ENCODE assay signal across 24 cellular contexts in the genomic region with DNA sequence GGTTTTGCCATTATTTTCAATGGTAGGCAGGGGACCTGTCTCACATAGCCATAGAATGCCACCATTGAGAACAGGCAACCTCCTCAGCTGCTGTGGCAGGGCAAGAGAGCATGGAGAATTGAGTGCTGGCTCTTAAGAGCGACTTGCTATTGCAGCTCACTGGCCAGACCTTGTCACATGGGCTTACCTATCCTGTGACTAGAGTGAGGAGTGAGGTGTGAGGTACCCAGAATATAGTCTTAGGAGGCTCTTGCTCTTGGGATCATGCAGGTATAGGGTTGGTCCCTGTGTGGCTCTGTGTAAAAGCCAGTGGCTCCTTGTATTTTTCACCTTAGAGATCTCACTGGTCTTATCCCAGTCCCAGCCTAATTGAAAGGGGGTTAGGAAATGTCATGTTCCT.
"Had no signal": no experiment of that assay in that cellular context is flagged by ENCODE, and none has a peak within 500 bp of the region (broad histone marks: within the 10 kb centered on the region; RNA-seq: fewer than 3 reads in every experiment).

No MANE protein-coding gene starts in this region.

- FAIRE-seq: keratinocyte had no signal

- H3K4me1 Mint-ChIP-seq: memory B cell, natural killer cell had no signal

- H3K27ac ChIP-seq: epithelial cell of prostate, esophagus muscularis mucosa, gastrocnemius medialis, left lung, lower lobe of right lung, spleen, stomach, thoracic aorta, transverse colon had no signal

- H3K27me3 Mint-ChIP-seq: effector memory CD8-positive, alpha-beta T cell; memory B cell; stimulated activated memory B cell treated with anti-CD40 and anti-IgM and Interleukin-4, amounts not matched to agents 10 μg/mL and 1 μg/mL and 100 μg/mL, for 72 hours had no signal

- H3K4me3 ChIP-seq: esophagus muscularis mucosa, gastrocnemius medialis, left lung, lower lobe of right lung, spleen, stomach, thoracic aorta, transverse colon had no signal

- H3K9me3 ChIP-seq: esophagus muscularis mucosa, gastrocnemius medialis, left lung, lower lobe of right lung, spleen, stomach, thoracic aorta, transverse colon had no signal

- H3K27me3 ChIP-seq: esophagus muscularis mucosa, gastrocnemius medialis, left lung, spleen, stomach, transverse colon had no signal

- ATAC-seq: effector memory CD8-positive, alpha-beta T cell; gastrocnemius medialis; left lung; lower lobe of right lung; natural killer cell; sciatic nerve; stimulated activated memory B cell treated with anti-CD40 and anti-IgM and Interleukin-4, amounts not matched to agents 10 μg/mL and 1 μg/mL and 100 μg/mL, for 72 hours had no signal

- H3K9me3 Mint-ChIP-seq: dendritic cell treated with granulocyte-macrophage colony-stimulating factor and Interleukin-4, amounts not matched to agents 40 ng/mL and 50 ng/mL, for 4 days; effector memory CD8-positive, alpha-beta T cell; memory B cell; mesothelial cell of epicardium; natural killer cell; neural crest cell; stimulated activated memory B cell treated with anti-CD40 and anti-IgM and Interleukin-4, amounts not matched to agents 10 μg/mL and 1 μg/mL and 100 μg/mL, for 72 hours had no signal

- H3K4me3 Mint-ChIP-seq: dendritic cell treated with granulocyte-macrophage colony-stimulating factor and Interleukin-4, amounts not matched to agents 40 ng/mL and 50 ng/mL, for 4 days; effector memory CD8-positive, alpha-beta T cell; memory B cell; mesothelial cell of epicardium; natural killer cell; neural crest cell; stimulated activated memory B cell treated with anti-CD40 and anti-IgM and Interleukin-4, amounts not matched to agents 10 μg/mL and 1 μg/mL and 100 μg/mL, for 72 hours had no signal

- DNase-seq: effector memory CD8-positive, alpha-beta T cell; gastrocnemius medialis; glutamatergic neuron; left lung; lower lobe of right lung; natural killer cell; posterior cingulate gyrus; spleen; stimulated activated CD4-positive, alpha-beta T cell treated with anti-CD3 and anti-CD28 coated beads, Interleukin-15, amount 100 ng/mL, for 24 hours; stimulated activated CD4-positive, alpha-beta T cell treated with anti-CD3 and anti-CD28 coated beads, Interleukin-1b, Interleukin-23, amount 100 ng/mL, for 48 hours; stimulated activated CD4-positive, alpha-beta T cell treated with anti-CD3 and anti-CD28 coated beads, Interleukin-4, amount 100 ng/mL, for 24 hours; stomach; substantia nigra; transverse colon had no signal

- H3K4me1 ChIP-seq: esophagus muscularis mucosa, gastrocnemius medialis, left lung, lower lobe of right lung, spleen, stomach, transverse colon had no signal

- H3K27ac Mint-ChIP-seq: dendritic cell treated with granulocyte-macrophage colony-stimulating factor and Interleukin-4, amounts not matched to agents 40 ng/mL and 50 ng/mL, for 4 days; effector memory CD8-positive, alpha-beta T cell; memory B cell; mesothelial cell of epicardium; natural killer cell; stimulated activated memory B cell treated with anti-CD40 and anti-IgM and Interleukin-4, amounts not matched to agents 10 μg/mL and 1 μg/mL and 100 μg/mL, for 72 hours had no signal

- H3K36me3 ChIP-seq: esophagus muscularis mucosa, gastrocnemius medialis, left lung, lower lobe of right lung, spleen, stomach, thoracic aorta, transverse colon had no signal

- H3K36me3 Mint-ChIP-seq: memory B cell; mesothelial cell of epicardium; natural killer cell; stimulated activated memory B cell treated with anti-CD40 and anti-IgM and Interleukin-4, amounts not matched to agents 10 μg/mL and 1 μg/mL and 100 μg/mL, for 72 hours had no signal
